ENCODE assay signal across 6 cellular contexts in genomic region chrX:48910926-48911406, GRCh38. TPM values are rescaled to one million over a fixed set of nuclear protein-coding genes. Genes with fewer than 3 reads are reported as not detected.
DNase-seq lines count a peak whose midpoint lies in the region; ATAC-seq lines count a peak whose summit lies in the region.

No MANE protein-coding gene starts in this region.

- WGBS in iPS DF 6.9 (ENCODE audit: insufficient coverage, insufficient read length) = no CpG with 5 or more reads among the region's 12 CpGs

- no peaks in the 10 kb centered on the region for H3K9me3 ChIP-seq in SJSA1 (replicated peaks)
- no peaks in the 10 kb centered on the region for H3K9me3 ChIP-seq in iPS DF 6.9 (ENCODE audit: control insufficient read depth, insufficient read depth, low read length)

- H3K4me1 ChIP-seq in SJSA1 (replicated peaks) (no peaks in the 10 kb centered on the region), iPS DF 6.9 (ENCODE audit: control insufficient read depth, insufficient read depth, low read length) (no peaks in the 10 kb centered on the region)

- DNase-seq in GF-D8 (lab: John Stamatoyannopoulos, UW) (peak; percentile 9), SJSA1 (ENCODE audit: low read depth in 1 of 2, low spot score in 2 of 2) (no peak), iPS DF 6.9 (ENCODE audit: low read depth, low spot score) (no peak), OCI-M2 (lab: John Stamatoyannopoulos, UW; ENCODE audit: unreplicated experiment) (no peak)

- H3K4me3 ChIP-seq in SJSA1 (peak overlapping the region; percentile 78), iPS DF 6.9 (ENCODE audit: low read length) (peak overlapping the region; percentile 86)

- ATAC-seq in HG03139 (IDR thresholded peaks at IDR 0.05; ENCODE audit: unreplicated experiment) = no peak
- ATAC-seq in HG03196 (IDR thresholded peaks at IDR 0.05; ENCODE audit: unreplicated experiment) = no peak

- H3K36me3 ChIP-seq in SJSA1 (no peaks in the 10 kb centered on the region), iPS DF 6.9 (ENCODE audit: control insufficient read depth, insufficient read depth, low read length) (peaks cover 15% of the 10 kb centered on the region)

- H3K27ac ChIP-seq in SJSA1 (peak overlapping the region; percentile 81), iPS DF 6.9 (ENCODE audit: low read length) (no peak overlapping the region)

- H3K27me3 ChIP-seq in SJSA1 (replicated peaks) (no peaks in the 10 kb centered on the region), iPS DF 6.9 (ENCODE audit: control insufficient read depth, insufficient read depth, low read length) (no peaks in the 10 kb centered on the region)

RNA-seq across cellular contexts. Expression of gene SLC35A2, which starts 0.5 kb away (rescaled TPM):
- 22.7 and 32.6 TPM in 2 replicates for total RNA-seq in SJSA1 (2014; rRNA removed; shearing (Covaris generic))

RNA-seq across cellular contexts. Expression of gene PIM2, which starts 7.9 kb away (rescaled TPM):
- 8.0 and 10.8 TPM in 2 replicates for total RNA-seq in SJSA1 (2014; rRNA removed; shearing (Covaris generic))

RNA-seq across cellular contexts. Expression of gene PQBP1, which starts 13.2 kb away (rescaled TPM):
- total RNA-seq in SJSA1 (2014; rRNA removed; shearing (Covaris generic)) = 74.5 and 82.7 TPM in 2 replicates

RNA-seq across cellular contexts. Expression of gene TIMM17B, which starts 13.4 kb away (rescaled TPM):
- total RNA-seq in SJSA1 (2014; rRNA removed; shearing (Covaris generic)) = 66.4 and 72.2 TPM in 2 replicates

RNA-seq across cellular contexts. Expression of gene OTUD5, which starts 46.4 kb away (rescaled TPM):
- total RNA-seq in SJSA1 (2014; rRNA removed; shearing (Covaris generic)) = 20.0 and 23.9 TPM in 2 replicates
